ENCODE assay signal across 8 cellular contexts in genomic region chr21:43611598-43612369, GRCh38. TPM values are rescaled to one million over a fixed set of nuclear protein-coding genes. Genes with fewer than 3 reads are reported as not detected.
DNase-seq lines count a peak whose midpoint lies in the region; ATAC-seq lines count a peak whose summit lies in the region.

No MANE protein-coding gene starts in this region.

- H3K36me3 ChIP-seq in naive thymus-derived CD4-positive, alpha-beta T cell (ENCODE audit: control insufficient read depth in 2 of 3, insufficient read depth in 3 of 3, low read length in 3 of 3), result no peaks in the 10 kb centered on the region

- no peak overlapping the region for H3K4me3 Mint-ChIP-seq in activated naive CD8-positive, alpha-beta T cell treated with anti-CD3 and anti-CD28 coated beads for 36 hours
- no peak overlapping the region for H3K4me3 Mint-ChIP-seq in naive thymus-derived CD4-positive, alpha-beta T cell

- ATAC-seq in left ventricle myocardium superior (peak; percentile 86), sciatic nerve (peak; percentile 91)
- no peak for ATAC-seq in naive thymus-derived CD4-positive, alpha-beta T cell

- H3K27me3 Mint-ChIP-seq in activated naive CD8-positive, alpha-beta T cell treated with anti-CD3 and anti-CD28 coated beads for 36 hours, result no peaks in the 10 kb centered on the region
- H3K27me3 Mint-ChIP-seq in naive thymus-derived CD4-positive, alpha-beta T cell, result peaks cover 0 to 8% (median 0%) of the 10 kb centered on the region in 5 donors

- H3K9me3 Mint-ChIP-seq in activated naive CD8-positive, alpha-beta T cell treated with anti-CD3 and anti-CD28 coated beads for 36 hours, result no peaks in the 10 kb centered on the region
- no peaks in the 10 kb centered on the region for H3K9me3 Mint-ChIP-seq in naive thymus-derived CD4-positive, alpha-beta T cell

- H3K4me3 ChIP-seq in naive thymus-derived CD4-positive, alpha-beta T cell (ENCODE audit: low read length), result no peak overlapping the region

- no peak overlapping the region for H3K27ac ChIP-seq in naive thymus-derived CD4-positive, alpha-beta T cell (ENCODE audit: low read depth, low read length)

- H3K4me1 ChIP-seq in naive thymus-derived CD4-positive, alpha-beta T cell (ENCODE audit: control insufficient read depth in 2 of 2, insufficient read depth in 2 of 2, low read length in 2 of 2), result no peaks in the 10 kb centered on the region

- no peaks in the 10 kb centered on the region for H3K27me3 ChIP-seq in naive thymus-derived CD4-positive, alpha-beta T cell (ENCODE audit: control insufficient read depth in 2 of 2, insufficient read depth in 2 of 2, low read length in 2 of 2)

- DNase-seq in SIG-M5 treated with dmso at 0.1 percent for 504 hours (lab: John Stamatoyannopoulos, UW; ENCODE audit: unreplicated experiment), result peak; percentile 56
- DNase-seq in SIG-M5 (lab: John Stamatoyannopoulos, UW), result no peak
- DNase-seq in NCI-H1092 treated with DMSO at 0.1 percent for 48 hours (lab: John Stamatoyannopoulos, UW), result peak; percentile 62
- peak; percentile 27 for DNase-seq in activated naive CD8-positive, alpha-beta T cell treated with anti-CD3 and anti-CD28 coated beads for 36 hours
- peak; percentile 78 for DNase-seq in left ventricle myocardium superior
- DNase-seq in sciatic nerve (ENCODE audit: low spot score), result peak; percentile 84
- DNase-seq in naive thymus-derived CD4-positive, alpha-beta T cell, result no peak
- DNase-seq in NCI-H1048 (lab: John Stamatoyannopoulos, UW), result no peak

- H3K36me3 Mint-ChIP-seq in activated naive CD8-positive, alpha-beta T cell treated with anti-CD3 and anti-CD28 coated beads for 36 hours, result no peaks in the 10 kb centered on the region
- no peaks in the 10 kb centered on the region for H3K36me3 Mint-ChIP-seq in naive thymus-derived CD4-positive, alpha-beta T cell

- POLR2A ChIA-PET in naive thymus-derived CD4-positive, alpha-beta T cell (lab: Charles Lee), result no interaction called here

- intact Hi-C loops in left ventricle myocardium superior (cut with micrococcal nuclease), result no loop called here
- intact Hi-C loops in sciatic nerve (cut with DNase I), result no loop called here
- intact Hi-C loops in naive thymus-derived CD4-positive, alpha-beta T cell (cut with micrococcal nuclease), result no loop called here

- peaks cover 3% of the 10 kb centered on the region for H3K4me1 Mint-ChIP-seq in activated naive CD8-positive, alpha-beta T cell treated with anti-CD3 and anti-CD28 coated beads for 36 hours
- H3K4me1 Mint-ChIP-seq in naive thymus-derived CD4-positive, alpha-beta T cell, result peaks cover 0 to 14% (median 0%) of the 10 kb centered on the region in 7 donors

- H3K27ac Mint-ChIP-seq in activated naive CD8-positive, alpha-beta T cell treated with anti-CD3 and anti-CD28 coated beads for 36 hours, result no peak overlapping the region
- H3K27ac Mint-ChIP-seq in naive thymus-derived CD4-positive, alpha-beta T cell, result no peak overlapping the region

- CTCF ChIA-PET in naive thymus-derived CD4-positive, alpha-beta T cell (lab: Charles Lee), result interaction anchor here (1.3 kb wide), 1 partner anchor 34 kb away, joined by 6 read pairs; no protein-coding TSS in a partner anchor

- H3K9me3 ChIP-seq in naive thymus-derived CD4-positive, alpha-beta T cell (ENCODE audit: control insufficient read depth in 2 of 3, low read length in 3 of 3), result no peaks in the 10 kb centered on the region

RNA-seq across cellular contexts. Expression of gene HSF2BP, which starts 47.5 kb away (rescaled TPM):
- total RNA-seq in activated naive CD8-positive, alpha-beta T cell treated with anti-CD3 and anti-CD28 coated beads for 36 hours, result 1 to 10 TPM in 1 of 2 experiments, under 1 TPM in 1; 0.68 to 1.2 TPM
- not detected for total RNA-seq in left ventricle myocardium superior
- total RNA-seq in sciatic nerve, result 1.8 TPM
- 1 to 10 TPM in 1 of 5 experiments, under 1 TPM in 4; 0.31 to 1.4 (median 0.91) TPM for total RNA-seq in naive thymus-derived CD4-positive, alpha-beta T cell
- under 1 TPM; 0.28 to 0.81 TPM for polyA plus RNA-seq in naive thymus-derived CD4-positive, alpha-beta T cell

RNA-seq across cellular contexts. Expression of gene RRP1B, which starts 47.6 kb away (rescaled TPM):
- total RNA-seq in activated naive CD8-positive, alpha-beta T cell treated with anti-CD3 and anti-CD28 coated beads for 36 hours, result 100 to 1,000 TPM; 105 to 108 TPM
- total RNA-seq in left ventricle myocardium superior, result 9.9 TPM
- 18.1 TPM for total RNA-seq in sciatic nerve
- 10 to 100 TPM; 23.9 to 44.2 (median 39.6) TPM for total RNA-seq in naive thymus-derived CD4-positive, alpha-beta T cell
- 10 to 100 TPM; 32.8 to 49.3 TPM for polyA plus RNA-seq in naive thymus-derived CD4-positive, alpha-beta T cell

Comparison
In these comparisons a context has a peak if more than half of its experiments do, and no peak if none do; other contexts are left out.
1. DNase-seq: peak in SIG-M5 treated with dmso at 0.1 percent for 504 hours (single experiment), NCI-H1092 treated with DMSO at 0.1 percent for 48 hours (single experiment), activated naive CD8-positive, alpha-beta T cell treated with anti-CD3 and anti-CD28 coated beads for 36 hours (single experiment), left ventricle myocardium superior (single experiment) and sciatic nerve (single experiment); none in SIG-M5 (single experiment), naive thymus-derived CD4-positive, alpha-beta T cell (0 of 9) and NCI-H1048 (single experiment).